1 cellular context compared by ENCODE assay signal in genomic region chr15:65532738-65533051, GRCh38.
TF ChIP-seq lines count a peak whose summit lies in the region.

No MANE protein-coding gene starts in this region.

TF ChIP-seq in HepG2, 621 proteins besides CTCF, POLR2A, EP300 and RAD21 (continued from another document):
- TF ChIP-seq ZBTB43 (CRISPR knock-in tag; conservative IDR thresholded peaks at IDR 0.05) (0 out of 2 replicates have a peak, but pooled peaks have one; percentile 48), MNT (IDR thresholded peaks at IDR 0.05) (peak; percentile 84), SNAI1 (CRISPR knock-in tag; IDR thresholded peaks at IDR 0.05; ENCODE audit: borderline replicate concordance) (0 out of 2 replicates have a peak, but pooled peaks have one; percentile 52), SOX5 (CRISPR knock-in tag; IDR thresholded peaks at IDR 0.05; ENCODE audit: borderline replicate concordance) (peak; percentile 51; the same call in 1 of the 2 replicates), NCOA2 (CRISPR knock-in tag; IDR thresholded peaks at IDR 0.05) (0 out of 2 replicates have a peak, but pooled peaks have one; percentile 30), JUN (CRISPR knock-in tag; IDR thresholded peaks at IDR 0.05) (0 out of 2 replicates have a peak, but pooled peaks have one; percentile 24), GATAD2A (CRISPR knock-in tag; IDR thresholded peaks at IDR 0.05) (peak; percentile 52; the same call in 1 of the 2 replicates), MXI1 (IDR thresholded peaks at IDR 0.05; ENCODE audit: borderline replicate concordance, low read depth, low read length) (peak; percentile 47; the same call in 1 of the 3 replicates), CREB1 (IDR thresholded peaks at IDR 0.05) (no peak), CREB1 (CRISPR knock-in tag; IDR thresholded peaks at IDR 0.05) (peak; percentile 7; the same call in 1 of the 2 replicates), JUND (CRISPR knock-in tag; IDR thresholded peaks at IDR 0.05) (peak; percentile 77), KDM6A (CRISPR knock-in tag; IDR thresholded peaks at IDR 0.05; ENCODE audit: low read depth) (no peak), SIX1 (CRISPR knock-in tag; IDR thresholded peaks at IDR 0.05; ENCODE audit: borderline replicate concordance) (peak; percentile 18; the same call in 1 of the 2 replicates), SMARCE1 (IDR thresholded peaks at IDR 0.05; ENCODE audit: borderline replicate concordance) (peak; percentile 63; the same call in 1 of the 2 replicates), SIN3A (IDR thresholded peaks at IDR 0.05; ENCODE audit: borderline replicate concordance, low read depth, low read length) (peak; percentile 24; the same call in 1 of the 2 replicates), SAP130 (CRISPR knock-in tag; IDR thresholded peaks at IDR 0.05; ENCODE audit: low read depth) (peak; percentile 59; the same call in 1 of the 2 replicates), ZNF326 (CRISPR knock-in tag; IDR thresholded peaks at IDR 0.05; ENCODE audit: borderline replicate concordance) (no peak), FOXP1 (IDR thresholded peaks at IDR 0.05) (no peak), FOXP1 (CRISPR knock-in tag; IDR thresholded peaks at IDR 0.05) (peak; percentile 84), SP5 (CRISPR knock-in tag; IDR thresholded peaks at IDR 0.05; ENCODE audit: borderline replicate concordance, low read depth) (peak; percentile 46; the same call in 1 of the 2 replicates), IKZF1 (IDR thresholded peaks at IDR 0.05) (no peak), FOSL2 (CRISPR knock-in tag; IDR thresholded peaks at IDR 0.05) (peak; percentile 47; the same call in 1 of the 2 replicates), NR2F2 (IDR thresholded peaks at IDR 0.05; ENCODE audit: borderline replicate concordance, low read depth) (no peak), ZNF607 (CRISPR knock-in tag; IDR thresholded peaks at IDR 0.05; ENCODE audit: borderline replicate concordance) (no peak), TFAP4 (IDR thresholded peaks at IDR 0.05; ENCODE audit: borderline replicate concordance, low read depth) (peak; percentile 39; the same call in 1 of the 2 replicates), ZNF275 (CRISPR knock-in tag; IDR thresholded peaks at IDR 0.05; ENCODE audit: borderline replicate concordance) (no peak), ZNF362 (CRISPR knock-in tag; IDR thresholded peaks at IDR 0.05; ENCODE audit: borderline replicate concordance) (no peak), ZNF10 (CRISPR knock-in tag; IDR thresholded peaks at IDR 0.05; ENCODE audit: borderline replicate concordance, low read depth) (no peak), HMG20A (CRISPR knock-in tag; IDR thresholded peaks at IDR 0.05; ENCODE audit: borderline replicate concordance) (0 out of 2 replicates have a peak, but pooled peaks have one; percentile 23), FOXP4 (CRISPR knock-in tag; IDR thresholded peaks at IDR 0.05) (peak; percentile 51; the same call in 1 of the 2 replicates), ZFP36L1 (CRISPR knock-in tag; IDR thresholded peaks at IDR 0.05) (peak; percentile 16; the same call in 1 of the 2 replicates), FOSL1 (CRISPR knock-in tag; IDR thresholded peaks at IDR 0.05; ENCODE audit: borderline replicate concordance) (peak; percentile 72; the same call in 1 of the 2 replicates), MAX (IDR thresholded peaks at IDR 0.05) (0 out of 2 replicates have a peak, but pooled peaks have one; percentile 2), FOXA1 (IDR thresholded peaks at IDR 0.05) (no peak), FOXA1 (CRISPR knock-in tag; IDR thresholded peaks at IDR 0.05) (peak; percentile 67), SOX13 (IDR thresholded peaks at IDR 0.05) (no peak), SOX13 (CRISPR knock-in tag; conservative IDR thresholded peaks at IDR 0.05 in 1 of 2, IDR thresholded peaks at IDR 0.05 in 1 of 2) (peak in 1 of 2 experiments; percentile 17; a peak in 1 of 4 replicates), ARID3A (IDR thresholded peaks at IDR 0.05; ENCODE audit: low read depth, low read length) (peak; percentile 53; the same call in 1 of the 2 replicates), BRCA1 (CRISPR knock-in tag; IDR thresholded peaks at IDR 0.05) (no peak), FOXK1 (CRISPR knock-in tag; IDR thresholded peaks at IDR 0.05; ENCODE audit: borderline replicate concordance, low read depth) (no peak)
